8 cellular contexts compared by ENCODE assay signal in the genomic region with DNA sequence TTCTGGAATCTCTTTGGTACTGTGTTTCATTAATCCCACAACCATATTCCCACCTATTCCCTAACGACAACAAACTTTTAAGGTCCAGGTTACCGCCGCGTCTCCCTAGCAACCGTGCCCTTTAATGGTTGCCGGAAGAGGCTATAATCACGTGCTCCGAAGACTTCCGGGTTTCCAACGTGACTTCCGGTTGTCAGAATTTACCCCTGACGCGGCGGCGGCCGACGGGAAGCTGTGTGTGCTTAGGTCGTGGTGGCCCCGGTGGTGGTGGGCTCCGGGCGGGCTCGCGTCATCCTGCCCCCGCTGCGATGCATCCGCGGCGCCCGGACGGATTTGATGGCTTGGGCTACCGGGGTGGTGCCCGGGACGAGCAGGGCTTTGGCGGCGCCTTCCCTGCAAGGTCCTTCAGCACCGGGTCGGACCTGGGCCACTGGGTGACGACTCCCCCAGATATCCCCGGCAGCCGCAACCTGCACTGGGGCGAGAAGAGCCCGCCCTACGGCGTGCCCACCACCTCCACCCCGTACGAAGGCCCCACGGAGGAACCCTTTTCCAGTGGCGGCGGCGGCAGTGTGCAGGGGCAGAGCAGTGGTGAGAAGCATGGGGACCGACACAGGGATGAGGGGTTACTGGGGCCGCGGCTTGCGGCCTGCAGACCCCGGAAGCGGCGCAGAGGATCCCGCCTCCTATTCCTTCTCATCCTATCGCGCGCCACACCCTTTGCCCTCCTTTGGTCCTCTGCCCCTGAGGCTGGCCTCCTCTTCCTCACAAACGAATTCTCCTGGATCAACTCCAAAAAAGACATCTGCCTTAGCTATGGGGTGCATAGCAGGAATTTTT. TPM values are rescaled to one million over a fixed set of nuclear protein-coding genes. Genes with fewer than 3 reads are reported as not detected.
DNase-seq lines count a peak whose midpoint lies in the region; ATAC-seq and TF ChIP-seq lines count a peak whose summit lies in the region.

A gene (plus strand): TSS at position 196 of the 840 bp plus-strand sequence. CDS start 113 bp downstream, at position 309.

- no peaks in the 10 kb centered on the region for H4K20me1 ChIP-seq in osteoblast (ENCODE audit: insufficient read depth, low read length)

- peak within 1 kb of the TSS; percentile 72 for H3K27ac ChIP-seq in osteoblast (ENCODE audit: low read depth, low read length)
- H3K27ac ChIP-seq in thoracic aorta = peak within 1 kb of the TSS; percentile 89 to 93

- H3K4me3 ChIP-seq in HFF-Myc (replicated peaks; ENCODE audit: low read depth, low read length) (peak within 1 kb of the TSS; percentile 84), osteoblast (ENCODE audit: insufficient read depth, low read length) (peak within 1 kb of the TSS; percentile 89), thoracic aorta (peak within 1 kb of the TSS; percentile 100)

- DNase-seq in GM04503 (ENCODE audit: low read depth) (peak; percentile 64), HFF-Myc (ENCODE audit: extremely low read depth, low read depth) (peak; percentile 78), NAMALWA (ENCODE audit: low spot score) (peak; percentile 96), glomerular visceral epithelial cell (ENCODE audit: extremely low spot score) (peak; percentile 90), osteoblast (ENCODE audit: insufficient read length, low spot score, missing footprints) (peak; percentile 91), thoracic aorta (ENCODE audit: low spot score) (peak; percentile 60)
- DNase-seq in activated naive CD4-positive, alpha-beta T cell treated with anti-CD3 and anti-CD28 coated beads, Interleukin-2, amount 50 U/mL, for 72 hours (ENCODE audit: low spot score in 2 of 2) = peak; percentile 82 to 86

- H3K9me3 ChIP-seq in osteoblast (ENCODE audit: low read depth, low read length) (no peaks in the 10 kb centered on the region), thoracic aorta (no peaks in the 10 kb centered on the region)

- H3K27me3 ChIP-seq in osteoblast (ENCODE audit: insufficient read depth, low read length) = no peaks in the 10 kb centered on the region
- no peaks in the 10 kb centered on the region for H3K27me3 ChIP-seq in thoracic aorta (replicated peaks; ENCODE audit: insufficient read depth)

- H3K27ac Mint-ChIP-seq in activated naive CD4-positive, alpha-beta T cell treated with anti-CD3 and anti-CD28 coated beads, Interleukin-2, amount 50 U/mL, for 72 hours = peak within 1 kb of the TSS; percentile 96

- peak within 1 kb of the TSS; percentile 98 for H2AFZ ChIP-seq in osteoblast (ENCODE audit: low read length)

- TF ChIP-seq CTCF in HFF-Myc (IDR thresholded peaks at IDR 0.05; ENCODE audit: low read depth, low read length, missing control alignments) = no peak
- TF ChIP-seq CTCF in osteoblast (IDR thresholded peaks at IDR 0.05; ENCODE audit: extremely low read depth, low read depth, low read length) = no peak
- TF ChIP-seq CTCF in thoracic aorta (IDR thresholded peaks at IDR 0.05) = no peak

- H3K79me2 ChIP-seq in osteoblast (ENCODE audit: insufficient read depth, low read length) = peaks cover 27% of the 10 kb centered on the region

- H3K4me1 ChIP-seq in osteoblast (ENCODE audit: insufficient read depth, low read length) (peaks cover 12% of the 10 kb centered on the region), thoracic aorta (ENCODE audit: control insufficient read depth in 1 of 2, low read depth in 2 of 2) (peaks cover 13 to 19% of the 10 kb centered on the region in 2 donors)

- peaks cover 8 to 24% of the 10 kb centered on the region in 2 donors for H3K36me3 Mint-ChIP-seq in activated naive CD4-positive, alpha-beta T cell treated with anti-CD3 and anti-CD28 coated beads, Interleukin-2, amount 50 U/mL, for 72 hours

- peak; percentile 95 for ATAC-seq in SK-N-SH treated with all-trans-retinoic acid at 6 μM for 48 hours
- ATAC-seq in activated naive CD4-positive, alpha-beta T cell treated with anti-CD3 and anti-CD28 coated beads, Interleukin-2, amount 50 U/mL, for 72 hours = peak; percentile 95 to 97
- ATAC-seq in thoracic aorta (ENCODE audit: insufficient number of reproducible peaks, low FRiP score, low read depth) = peak; percentile 99

- H3K9me3 Mint-ChIP-seq in activated naive CD4-positive, alpha-beta T cell treated with anti-CD3 and anti-CD28 coated beads, Interleukin-2, amount 50 U/mL, for 72 hours = no peaks in the 10 kb centered on the region

- H3K36me3 ChIP-seq in osteoblast (ENCODE audit: insufficient read depth, low read length) (no peaks in the 10 kb centered on the region), thoracic aorta (no peaks in the 10 kb centered on the region)

- H3K4me2 ChIP-seq in osteoblast (ENCODE audit: insufficient read depth, low read length) = peak within 1 kb of the TSS; percentile 97

TF ChIP-seq in SK-N-SH treated with all-trans-retinoic acid at 6 μM for 48 hours, 23 proteins besides CTCF, POLR2A, EP300 and RAD21 (continues in another document):
- TF ChIP-seq CSDC2 (CRISPR knock-in tag; IDR thresholded peaks at IDR 0.05) (no peak), ZFP30 (CRISPR knock-in tag; IDR thresholded peaks at IDR 0.05) (no peak), GLIS3 (CRISPR knock-in tag; IDR thresholded peaks at IDR 0.05) (no peak), ZNF70 (CRISPR knock-in tag; IDR thresholded peaks at IDR 0.05) (no peak), OSR1 (CRISPR knock-in tag; IDR thresholded peaks at IDR 0.05) (no peak), TCF4 (CRISPR knock-in tag; IDR thresholded peaks at IDR 0.05; ENCODE audit: borderline replicate concordance) (no peak), SNAI2 (CRISPR knock-in tag; IDR thresholded peaks at IDR 0.05) (no peak), PPARA (CRISPR knock-in tag; IDR thresholded peaks at IDR 0.05; ENCODE audit: borderline replicate concordance) (no peak), TOX (CRISPR knock-in tag; IDR thresholded peaks at IDR 0.05; ENCODE audit: borderline replicate concordance) (no peak), ESRRG (CRISPR knock-in tag; IDR thresholded peaks at IDR 0.05) (no peak), BACH2 (CRISPR knock-in tag; IDR thresholded peaks at IDR 0.05; ENCODE audit: borderline replicate concordance) (no peak), ZNF565 (CRISPR knock-in tag; conservative IDR thresholded peaks at IDR 0.05; ENCODE audit: low read depth) (no peak), ISL1 (CRISPR knock-in tag; IDR thresholded peaks at IDR 0.05) (no peak)
- TF ChIP-seq, protein P1, sequence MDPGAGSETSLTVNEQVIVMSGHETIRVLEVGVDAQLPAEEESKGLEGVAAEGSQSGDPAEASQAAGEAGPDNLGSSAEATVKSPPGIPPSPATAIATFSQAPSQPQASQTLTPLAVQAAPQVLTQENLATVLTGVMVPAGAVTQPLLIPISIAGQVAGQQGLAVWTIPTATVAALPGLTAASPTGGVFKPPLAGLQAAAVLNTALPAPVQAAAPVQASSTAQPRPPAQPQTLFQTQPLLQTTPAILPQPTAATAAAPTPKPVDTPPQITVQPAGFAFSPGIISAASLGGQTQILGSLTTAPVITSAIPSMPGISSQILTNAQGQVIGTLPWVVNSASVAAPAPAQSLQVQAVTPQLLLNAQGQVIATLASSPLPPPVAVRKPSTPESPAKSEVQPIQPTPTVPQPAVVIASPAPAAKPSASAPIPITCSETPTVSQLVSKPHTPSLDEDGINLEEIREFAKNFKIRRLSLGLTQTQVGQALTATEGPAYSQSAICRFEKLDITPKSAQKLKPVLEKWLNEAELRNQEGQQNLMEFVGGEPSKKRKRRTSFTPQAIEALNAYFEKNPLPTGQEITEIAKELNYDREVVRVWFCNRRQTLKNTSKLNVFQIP (CRISPR knock-in tag; IDR thresholded peaks at IDR 0.05; ENCODE audit: borderline replicate concordance, low read depth) = no peak
- TF ChIP-seq, protein P2, sequence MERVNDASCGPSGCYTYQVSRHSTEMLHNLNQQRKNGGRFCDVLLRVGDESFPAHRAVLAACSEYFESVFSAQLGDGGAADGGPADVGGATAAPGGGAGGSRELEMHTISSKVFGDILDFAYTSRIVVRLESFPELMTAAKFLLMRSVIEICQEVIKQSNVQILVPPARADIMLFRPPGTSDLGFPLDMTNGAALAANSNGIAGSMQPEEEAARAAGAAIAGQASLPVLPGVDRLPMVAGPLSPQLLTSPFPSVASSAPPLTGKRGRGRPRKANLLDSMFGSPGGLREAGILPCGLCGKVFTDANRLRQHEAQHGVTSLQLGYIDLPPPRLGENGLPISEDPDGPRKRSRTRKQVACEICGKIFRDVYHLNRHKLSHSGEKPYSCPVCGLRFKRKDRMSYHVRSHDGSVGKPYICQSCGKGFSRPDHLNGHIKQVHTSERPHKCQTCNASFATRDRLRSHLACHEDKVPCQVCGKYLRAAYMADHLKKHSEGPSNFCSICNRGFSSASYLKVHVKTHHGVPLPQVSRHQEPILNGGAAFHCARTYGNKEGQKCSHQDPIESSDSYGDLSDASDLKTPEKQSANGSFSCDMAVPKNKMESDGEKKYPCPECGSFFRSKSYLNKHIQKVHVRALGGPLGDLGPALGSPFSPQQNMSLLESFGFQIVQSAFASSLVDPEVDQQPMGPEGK (CRISPR knock-in tag; IDR thresholded peaks at IDR 0.05; ENCODE audit: borderline replicate concordance) = no peak
- TF ChIP-seq, protein P3, sequence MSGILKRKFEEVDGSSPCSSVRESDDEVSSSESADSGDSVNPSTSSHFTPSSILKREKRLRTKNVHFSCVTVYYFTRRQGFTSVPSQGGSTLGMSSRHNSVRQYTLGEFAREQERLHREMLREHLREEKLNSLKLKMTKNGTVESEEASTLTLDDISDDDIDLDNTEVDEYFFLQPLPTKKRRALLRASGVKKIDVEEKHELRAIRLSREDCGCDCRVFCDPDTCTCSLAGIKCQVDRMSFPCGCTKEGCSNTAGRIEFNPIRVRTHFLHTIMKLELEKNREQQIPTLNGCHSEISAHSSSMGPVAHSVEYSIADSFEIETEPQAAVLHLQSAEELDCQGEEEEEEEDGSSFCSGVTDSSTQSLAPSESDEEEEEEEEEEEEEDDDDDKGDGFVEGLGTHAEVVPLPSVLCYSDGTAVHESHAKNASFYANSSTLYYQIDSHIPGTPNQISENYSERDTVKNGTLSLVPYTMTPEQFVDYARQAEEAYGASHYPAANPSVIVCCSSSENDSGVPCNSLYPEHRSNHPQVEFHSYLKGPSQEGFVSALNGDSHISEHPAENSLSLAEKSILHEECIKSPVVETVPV (CRISPR knock-in tag; IDR thresholded peaks at IDR 0.05) = no peak

RNA-seq across cellular contexts. Expression of the gene that starts here (rescaled TPM):
- 10 to 100 TPM; 28.1 to 49.6 TPM for total RNA-seq in activated naive CD4-positive, alpha-beta T cell treated with anti-CD3 and anti-CD28 coated beads, Interleukin-2, amount 50 U/mL, for 72 hours
- 98.1 and 100 TPM in 2 replicates for total RNA-seq in osteoblast
- total RNA-seq in thoracic aorta = 10 to 100 TPM; 46.2 to 47.4 TPM

Comparison
In these comparisons a context has a peak if more than half of its experiments do, and no peak if none do; other contexts are left out.
1. Peak in every context shown above with its lines: DNase-seq, ATAC-seq, H3K4me3 ChIP-seq and H3K27ac ChIP-seq.